Comparison of ENCODE assay signal across 16 cellular contexts in the genomic region with DNA sequence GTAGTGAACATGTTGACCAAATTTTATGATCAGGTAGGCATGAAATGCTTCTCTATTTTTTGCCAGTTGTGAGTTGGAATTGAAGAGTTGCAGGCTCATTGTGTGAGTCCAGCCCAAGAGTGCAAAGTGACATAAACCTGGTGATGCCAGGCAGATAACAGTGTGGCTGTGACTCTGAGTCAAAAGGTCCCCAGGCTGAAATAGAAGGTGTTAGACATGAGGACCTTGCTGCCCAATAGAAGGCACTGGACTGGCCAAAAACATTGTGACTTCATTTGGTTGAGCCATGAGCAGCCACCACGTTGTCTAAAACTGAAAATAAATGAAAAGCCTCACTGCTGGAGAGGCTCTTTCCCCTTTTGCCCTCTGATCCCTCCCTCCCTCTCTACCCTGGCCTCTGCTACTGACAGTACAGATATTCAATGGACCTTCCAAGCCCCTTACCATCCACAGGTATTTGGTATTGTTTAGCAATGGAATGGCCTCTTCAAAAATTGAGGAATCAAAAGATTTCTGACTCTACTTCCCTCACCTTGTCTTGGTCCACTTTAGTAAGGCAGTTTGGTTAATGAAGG.
A peak's percentile ranks its signal among the peaks of the same experiment; 100 is the strongest.
DNase-seq lines count a peak whose midpoint lies in the region; ATAC-seq and TF ChIP-seq lines count a peak whose summit lies in the region.
"Had no signal": no experiment of that assay in that cellular context is flagged by ENCODE, and none has a peak within 500 bp of the region (broad histone marks: within the 10 kb centered on the region; RNA-seq: fewer than 3 reads in every experiment).

No MANE protein-coding gene starts in this region.

- peaks cover 1% of the 10 kb centered on the region for H3K9me3 Mint-ChIP-seq in endodermal cell
- H3K9me3 Mint-ChIP-seq: CD4-positive, alpha-beta T cell; GM23338 had no signal

- H3K27ac ChIP-seq in liver (ENCODE audit: low read depth in 1 of 2, low read length in 2 of 2) (peak overlapping the region; percentile 76 to 84), endodermal cell (ENCODE audit: low read depth, low read length) (no peak overlapping the region)

- peaks cover 10% of the 10 kb centered on the region for H3K27me3 Mint-ChIP-seq in endodermal cell (ENCODE audit: insufficient read depth)

- H3K4me3 ChIP-seq in liver (ENCODE audit: low read depth in 1 of 3, low read length in 3 of 3) (no peak overlapping the region), endodermal cell (ENCODE audit: low read length) (no peak overlapping the region)
- H3K4me3 ChIP-seq: GM23338 had no signal

- no peak overlapping the region for H3K4me3 Mint-ChIP-seq in endodermal cell
- H3K4me3 Mint-ChIP-seq: B cell; CD4-positive, alpha-beta T cell; GM23338 had no signal

- H3K4me1 ChIP-seq in liver (ENCODE audit: control insufficient read depth in 4 of 4, insufficient read depth in 4 of 4, low read length in 3 of 4) (peaks cover 4 to 32% (median 16%) of the 10 kb centered on the region in 4 donors), endodermal cell (ENCODE audit: control insufficient read depth, insufficient read depth, low read length) (peaks cover 2% of the 10 kb centered on the region)

- TF ChIP-seq CTCF in liver (IDR thresholded peaks at IDR 0.05; ENCODE audit: low read depth, low read length, missing input control) (no peak), endodermal cell (conservative IDR thresholded peaks at IDR 0.05) (no peak)

- H3K9me3 ChIP-seq in liver (ENCODE audit: control insufficient read depth in 4 of 4, low read length in 3 of 4) (no peaks in the 10 kb centered on the region), endodermal cell (ENCODE audit: control insufficient read depth, low read length) (no peaks in the 10 kb centered on the region)

- WGBS in liver: 38% methylated on average over 1 of the region's 1 CpG
- WGBS in endodermal cell (ENCODE audit: insufficient coverage in 1 of 2, insufficient read length in 1 of 2), 2 experiments: 46 to 50% methylated on average over 1 of the region's 1 CpG

- no peaks in the 10 kb centered on the region for H3K36me3 Mint-ChIP-seq in endodermal cell (ENCODE audit: low read depth)

- H3K36me3 ChIP-seq in liver (ENCODE audit: control insufficient read depth in 4 of 4, insufficient read depth in 3 of 4, low read depth in 1 of 4, low read length in 3 of 4) (no peaks in the 10 kb centered on the region), endodermal cell (ENCODE audit: control insufficient read depth, insufficient read depth, low read length) (no peaks in the 10 kb centered on the region)

- no peak overlapping the region for H3K27ac Mint-ChIP-seq in endodermal cell
- H3K27ac Mint-ChIP-seq: B cell; CD4-positive, alpha-beta T cell; GM23338 had no signal

- intact Hi-C loops in Right ventricle myocardium inferior (cut with DNase I): no loop called here
- intact Hi-C loops in cardiac septum (cut with DNase I): no loop called here
- intact Hi-C loops in left ventricle myocardium superior (cut with micrococcal nuclease): no loop called here

- ATAC-seq in Right ventricle myocardium inferior (peak; percentile 64), left ventricle myocardium superior (peak; percentile 91)
- ATAC-seq: GM23338 had no signal

- H3K27me3 ChIP-seq in liver (ENCODE audit: control insufficient read depth in 4 of 4, insufficient read depth in 4 of 4, low read length in 3 of 4) (no peaks in the 10 kb centered on the region), endodermal cell (ENCODE audit: control insufficient read depth, insufficient read depth, low read length, poor library complexity, severe bottlenecking) (no peaks in the 10 kb centered on the region)

- H3K4me1 Mint-ChIP-seq in endodermal cell: peaks cover 5% of the 10 kb centered on the region
- H3K4me1 Mint-ChIP-seq: B cell, GM23338 had no signal

- DNase-seq in Right ventricle myocardium inferior (ENCODE audit: missing footprints) (no peak), cardiac septum (ENCODE audit: low spot score) (no peak), left ventricle myocardium superior (no peak), endodermal cell (no peak), NCI-H1105 (lab: John Stamatoyannopoulos, UW) (no peak), NCI-H526 treated with DMSO at 0.1 percent for 48 hours (lab: John Stamatoyannopoulos, UW) (no peak), T-helper 9 cell (no peak)
- DNase-seq: ACHN; C1 segment of cervical spinal cord; Calu3; CD4-positive, alpha-beta T cell; DMS79; H7 had no signal

- H3K9ac ChIP-seq in liver (ENCODE audit: low read depth in 1 of 2, low read length in 2 of 2): no peak overlapping the region
- no peak overlapping the region for H3K9ac ChIP-seq in endodermal cell (ENCODE audit: extremely low read depth, low read length, poor library complexity, severe bottlenecking)

- no peak for TF ChIP-seq RAD21 in liver (IDR thresholded peaks at IDR 0.05)

TF ChIP-seq in liver, 16 proteins besides CTCF, POLR2A, EP300 and RAD21:
- peak; percentile 42 for TF ChIP-seq SP1 (IDR thresholded peaks at IDR 0.05)
- no peak for TF ChIP-seq YY1 (IDR thresholded peaks at IDR 0.05)
- no peak for TF ChIP-seq NR2F2 (IDR thresholded peaks at IDR 0.05)
- peak in 1 of 2 donors; percentile 3 for TF ChIP-seq RXRA (IDR thresholded peaks at IDR 0.05)
- TF ChIP-seq FOXA2 (IDR thresholded peaks at IDR 0.05): no peak
- no peak for TF ChIP-seq HNF4G (IDR thresholded peaks at IDR 0.05)
- no peak for TF ChIP-seq TAF1 (conservative IDR thresholded peaks at IDR 0.05)
- no peak for TF ChIP-seq ZBTB33 (IDR thresholded peaks at IDR 0.05)
- peak; percentile 82 to 85 for TF ChIP-seq HNF4A (conservative IDR thresholded peaks at IDR 0.05)
- TF ChIP-seq MAX (IDR thresholded peaks at IDR 0.05): peak; percentile 76
- TF ChIP-seq FOXA1 (IDR thresholded peaks at IDR 0.05): peak; percentile 34
- peak; percentile 45 for TF ChIP-seq REST (IDR thresholded peaks at IDR 0.05)
- no peak for TF ChIP-seq JUND (IDR thresholded peaks at IDR 0.05)
- no peak for TF ChIP-seq EGR1 (IDR thresholded peaks at IDR 0.05; ENCODE audit: low read depth in 2 of 2)
